Comparison of ENCODE assay signal across 25 cellular contexts in the genomic region with DNA sequence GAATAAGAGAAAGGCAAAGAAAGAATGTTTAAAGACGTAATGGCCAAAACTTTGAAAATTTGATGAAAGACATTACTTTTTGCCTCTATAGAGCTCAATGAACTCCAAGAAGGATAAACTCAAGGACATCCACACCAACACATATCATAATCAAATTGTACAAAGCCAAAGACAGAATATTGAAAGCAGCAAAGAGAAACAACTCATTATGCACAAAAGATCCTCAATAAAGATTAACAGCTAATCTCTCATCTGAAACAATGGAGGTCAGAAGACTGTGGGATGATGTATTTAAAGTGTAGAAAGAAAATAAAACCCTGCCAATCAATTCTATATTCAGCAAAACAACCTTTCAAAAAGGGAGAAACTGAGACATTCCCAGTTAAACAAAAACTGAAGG.
DNase-seq lines count a peak whose midpoint lies in the region; ATAC-seq, FAIRE-seq and TF ChIP-seq lines count a peak whose summit lies in the region.
"Had no signal": no experiment of that assay in that cellular context is flagged by ENCODE, and none has a peak within 500 bp of the region (broad histone marks: within the 10 kb centered on the region; RNA-seq: fewer than 3 reads in every experiment).

No MANE protein-coding gene starts in this region.

- H3K4me3 Mint-ChIP-seq in astrocyte (ENCODE audit: unreplicated experiment): no peak overlapping the region
- H3K4me3 Mint-ChIP-seq in stimulated activated naive B cell treated with anti-CD40 and anti-IgM and Interleukin-4, amounts not matched to agents 10 μg/mL and 1 μg/mL and 100 μg/mL, for 72 hours: no peak overlapping the region
- H3K4me3 Mint-ChIP-seq: CD4-positive, alpha-beta T cell; CD8-positive, alpha-beta T cell had no signal

- TF ChIP-seq RAD21 in HepG2 (CRISPR knock-in tag; IDR thresholded peaks at IDR 0.05) (no peak), H1 (IDR thresholded peaks at IDR 0.05 in 1 of 2, conservative IDR thresholded peaks at IDR 0.05 in 1 of 2; ENCODE audit: low read depth in 2 of 2, low read length in 2 of 2) (no peak)

- no peak overlapping the region for H3K18ac ChIP-seq in H1 (ENCODE audit: extremely low read depth, low read length)

- H2AFZ ChIP-seq in HepG2 (ENCODE audit: low read length) (no peak overlapping the region), astrocyte (ENCODE audit: low read depth, low read length) (no peak overlapping the region), H1 (ENCODE audit: low read length) (no peak overlapping the region)

- no peak for TF ChIP-seq EP300 in HepG2 (IDR thresholded peaks at IDR 0.05; ENCODE audit: low read depth in 2 of 2, low read length in 2 of 2)
- TF ChIP-seq EP300 in HepG2 (CRISPR knock-in tag; IDR thresholded peaks at IDR 0.05; ENCODE audit: borderline replicate concordance): no peak
- no peak for TF ChIP-seq EP300 in H1 (IDR thresholded peaks at IDR 0.05; ENCODE audit: borderline replicate concordance in 1 of 2, low read depth in 2 of 2, low read length in 2 of 2)

- intact Hi-C loops in HepG2 (cut with micrococcal nuclease; ENCODE audit: unreplicated experiment): no loop called here
- intact Hi-C loops in right lobe of liver (cut with DNase I): no loop called here

- ATAC-seq in HepG2 (no peak), right lobe of liver (no peak), GM18861 (IDR thresholded peaks at IDR 0.05; ENCODE audit: unreplicated experiment) (no peak)
- no peak for ATAC-seq in stimulated activated naive B cell treated with anti-CD40 and anti-IgM and Interleukin-4, amounts not matched to agents 10 μg/mL and 1 μg/mL and 100 μg/mL, for 72 hours (replicated peaks)
- ATAC-seq: CD8-positive, alpha-beta T cell; GM12878 had no signal

- no peak overlapping the region for H2BK20ac ChIP-seq in H1 (ENCODE audit: low read length)

- in situ Hi-C loops in HepG2 (cut with HindIII; ENCODE audit: extremely low pct_ligation_motif_present, low pct_unique_long_range_greater_than_20kb): no loop called here

- H3K9ac ChIP-seq in HepG2 (ENCODE audit: insufficient read depth, low read depth, low read length) (no peak overlapping the region), astrocyte (ENCODE audit: low read length) (no peak overlapping the region), H1 (replicated peaks in 1 of 4; ENCODE audit: extremely low read depth in 1 of 4, low read depth in 3 of 4, low read length in 3 of 4) (no peak overlapping the region)
- H3K9ac ChIP-seq: BLaER1 treated with 17β-estradiol and CSF1 and Interleukin-3, amounts not matched to agents 10 nM and 100 nM had no signal

- no peak overlapping the region for H3K14ac ChIP-seq in H1 (ENCODE audit: insufficient read length)

- H3K4me3 ChIP-seq in HepG2 (replicated peaks in 1 of 3; ENCODE audit: insufficient read depth in 1 of 3, low read depth in 2 of 3, low read length in 3 of 3) (no peak overlapping the region), right lobe of liver (no peak overlapping the region), HEK293 (ENCODE audit: low read depth, low read length) (no peak overlapping the region), astrocyte (ENCODE audit: insufficient read depth, low read depth, low read length) (no peak overlapping the region), H1 (ENCODE audit: extremely low read depth in 1 of 4, insufficient read depth in 2 of 4, low read depth in 3 of 4, low read length in 4 of 4) (no peak overlapping the region)
- H3K4me3 ChIP-seq: BLaER1 treated with 17β-estradiol and CSF1 and Interleukin-3, amounts not matched to agents 10 nM and 100 nM; GM12878 had no signal

- no peak overlapping the region for H3K56ac ChIP-seq in H1 (replicated peaks; ENCODE audit: insufficient read length, low read depth, low read length)

- H3K79me2 ChIP-seq in HepG2 (ENCODE audit: insufficient read depth, low read length): no peaks in the 10 kb centered on the region
- no peaks in the 10 kb centered on the region for H3K79me2 ChIP-seq in astrocyte (ENCODE audit: insufficient read depth, low read length)
- H3K79me2 ChIP-seq in H1 (ENCODE audit: control insufficient read depth in 1 of 2, insufficient read depth in 2 of 2, low read length in 2 of 2): no peaks in the 10 kb centered on the region

- no peaks in the 10 kb centered on the region for H3K4me1 Mint-ChIP-seq in astrocyte (ENCODE audit: low read depth, unreplicated experiment)
- no peaks in the 10 kb centered on the region for H3K4me1 Mint-ChIP-seq in stimulated activated naive B cell treated with anti-CD40 and anti-IgM and Interleukin-4, amounts not matched to agents 10 μg/mL and 1 μg/mL and 100 μg/mL, for 72 hours

- no peaks in the 10 kb centered on the region for H3K36me3 Mint-ChIP-seq in astrocyte (ENCODE audit: low read depth, unreplicated experiment)
- peaks cover 0 to 4% of the 10 kb centered on the region in 2 donors for H3K36me3 Mint-ChIP-seq in stimulated activated naive B cell treated with anti-CD40 and anti-IgM and Interleukin-4, amounts not matched to agents 10 μg/mL and 1 μg/mL and 100 μg/mL, for 72 hours
- H3K36me3 Mint-ChIP-seq: CD8-positive, alpha-beta T cell had no signal

- no peak for TF ChIP-seq CTCF in HepG2 (CRISPR knock-in tag; IDR thresholded peaks at IDR 0.05)
- TF ChIP-seq CTCF in right lobe of liver (IDR thresholded peaks at IDR 0.05): no peak
- no peak for TF ChIP-seq CTCF in HEK293 (tag by site-specific recombination; IDR thresholded peaks at IDR 0.05)
- no peak for TF ChIP-seq CTCF in astrocyte (IDR thresholded peaks at IDR 0.05; ENCODE audit: insufficient read depth, low read depth, low read length)
- no peak for TF ChIP-seq CTCF in H1 (IDR thresholded peaks at IDR 0.05; ENCODE audit: control extremely low read depth in 1 of 3, insufficient read depth in 1 of 3, low read depth in 1 of 3, low read length in 3 of 3)

- H3K36me3 ChIP-seq in HepG2 (replicated peaks in 1 of 2; ENCODE audit: control insufficient read depth in 1 of 2, insufficient read depth in 2 of 2, low read length in 2 of 2) (no peaks in the 10 kb centered on the region), right lobe of liver (no peaks in the 10 kb centered on the region), HEK293 (ENCODE audit: control insufficient read depth in 2 of 2, insufficient read depth in 1 of 2, low read length in 2 of 2) (no peaks in the 10 kb centered on the region), astrocyte (ENCODE audit: insufficient read depth, low read length) (no peaks in the 10 kb centered on the region), H1 (ENCODE audit: control insufficient read depth in 2 of 4, insufficient read depth in 4 of 4, low read length in 3 of 4) (no peaks in the 10 kb centered on the region)
- H3K36me3 ChIP-seq: BLaER1 treated with 17β-estradiol and CSF1 and Interleukin-3, amounts not matched to agents 10 nM and 100 nM had no signal

- H2BK15ac ChIP-seq in H1 (ENCODE audit: low read length): no peak overlapping the region

- no peak overlapping the region for H2BK120ac ChIP-seq in H1 (replicated peaks; ENCODE audit: low read depth, low read length)

- H3K4me2 ChIP-seq in HepG2 (ENCODE audit: low read depth, low read length) (no peak overlapping the region), astrocyte (ENCODE audit: low read length) (no peak overlapping the region), H1 (ENCODE audit: insufficient read depth in 1 of 2, low read depth in 2 of 2, low read length in 2 of 2) (no peak overlapping the region)
- H3K4me2 ChIP-seq: BLaER1 treated with 17β-estradiol and CSF1 and Interleukin-3, amounts not matched to agents 10 nM and 100 nM had no signal

- H3K9me3 Mint-ChIP-seq in astrocyte (ENCODE audit: unreplicated experiment): no peaks in the 10 kb centered on the region
- H3K9me3 Mint-ChIP-seq in stimulated activated naive B cell treated with anti-CD40 and anti-IgM and Interleukin-4, amounts not matched to agents 10 μg/mL and 1 μg/mL and 100 μg/mL, for 72 hours: peaks cover 2 to 13% of the 10 kb centered on the region in 2 donors
- H3K9me3 Mint-ChIP-seq: CD4-positive, alpha-beta T cell had no signal

- no peak overlapping the region for H3K23ac ChIP-seq in H1 (ENCODE audit: insufficient read length)

- no peaks in the 10 kb centered on the region for H3K23me2 ChIP-seq in H1 (ENCODE audit: low read depth, low read length)

- FAIRE-seq in HepG2 (lab: Jason Lieb, UNC) (no peak), astrocyte (lab: Jason Lieb, UNC) (peak; percentile 50), H1 (lab: Jason Lieb, UNC) (peak; percentile 55)
- FAIRE-seq: GM12878, GM12892 had no signal

- POLR2A ChIA-PET in HepG2 (lab: Yijun Ruan, JAX) (no interaction called here), HEK293 (lab: Yijun Ruan, JAX) (no interaction called here), H1 (lab: Charles Lee; ENCODE audit: partially characterized antibody) (no interaction called here)

- no peak overlapping the region for H3K4ac ChIP-seq in H1 (replicated peaks; ENCODE audit: insufficient read length, low read depth, low read length)

- CTCF ChIA-PET in HepG2 (lab: Yijun Ruan, JAX; ENCODE audit: low intra/inter-chr PET ratio, low total read pairs): no interaction called here
- CTCF ChIA-PET in HEK293 (lab: Yijun Ruan, JAX): interaction anchor here (0.7 kb wide), 1 partner anchor 13 kb away, joined by 4 read pairs; no protein-coding TSS in a partner anchor
- CTCF ChIA-PET in H1 (lab: Charles Lee; ENCODE audit: partially characterized antibody): interaction anchor here (0.7 kb wide), 1 partner anchor 9 kb away, joined by 3 read pairs; no protein-coding TSS in a partner anchor

- TF ChIP-seq POLR2A in HepG2 (IDR thresholded peaks at IDR 0.05; ENCODE audit: insufficient read depth in 1 of 2, low read depth in 2 of 2, low read length in 2 of 2) (no peak), right lobe of liver (IDR thresholded peaks at IDR 0.05) (no peak), H1 (IDR thresholded peaks at IDR 0.05; ENCODE audit: control extremely low read depth in 1 of 2, low read depth in 2 of 2, low read length in 2 of 2) (no peak)

- no peaks in the 10 kb centered on the region for H3K79me1 ChIP-seq in H1 (ENCODE audit: low read depth, low read length)

- H2BK12ac ChIP-seq in H1 (ENCODE audit: low read depth, low read length): no peak overlapping the region

- no peaks in the 10 kb centered on the region for H3K27me3 Mint-ChIP-seq in astrocyte (ENCODE audit: low read depth, unreplicated experiment)
- peaks cover 0 to 7% of the 10 kb centered on the region in 2 donors for H3K27me3 Mint-ChIP-seq in stimulated activated naive B cell treated with anti-CD40 and anti-IgM and Interleukin-4, amounts not matched to agents 10 μg/mL and 1 μg/mL and 100 μg/mL, for 72 hours
- H3K27me3 Mint-ChIP-seq: CD4-positive, alpha-beta T cell had no signal

- no peak overlapping the region for H3K27ac ChIP-seq in HepG2 (ENCODE audit: extremely low read length, insufficient read depth, low read length)
- H3K27ac ChIP-seq in right lobe of liver: no peak overlapping the region
- no peak overlapping the region for H3K27ac ChIP-seq in HEK293 (ENCODE audit: extremely low read depth, low read depth, low read length)
- no peak overlapping the region for H3K27ac ChIP-seq in astrocyte (ENCODE audit: low read depth, low read length)
- no peak overlapping the region for H3K27ac ChIP-seq in H1 (ENCODE audit: low read depth, low read length)
- H3K27ac ChIP-seq: 22Rv1; BLaER1 treated with 17β-estradiol and CSF1 and Interleukin-3, amounts not matched to agents 10 nM and 100 nM; C4-2B had no signal

- no peak overlapping the region for H4K8ac ChIP-seq in H1 (ENCODE audit: extremely low read depth, insufficient read depth, low read length)

- H3K4me1 ChIP-seq in HepG2 (ENCODE audit: insufficient read depth, low read length) (no peaks in the 10 kb centered on the region), right lobe of liver (no peaks in the 10 kb centered on the region), HEK293 (ENCODE audit: control insufficient read depth, insufficient read depth, low read length) (no peaks in the 10 kb centered on the region), astrocyte (ENCODE audit: insufficient read depth, low read length) (no peaks in the 10 kb centered on the region), H1 (replicated peaks in 1 of 4; ENCODE audit: control insufficient read depth in 3 of 4, insufficient read depth in 4 of 4, low read length in 3 of 4) (no peaks in the 10 kb centered on the region)
- H3K4me1 ChIP-seq: Caco-2 had no signal

- 7% methylated on average over 1 of the region's 1 CpG for WGBS in HepG2 (ENCODE audit: low lambda C conversion rate)
- 70% methylated on average over 1 of the region's 1 CpG for WGBS in right lobe of liver (ENCODE audit: insufficient coverage, low coverage, low lambda C conversion rate, missing lambda C conversion rate)
- WGBS in H1 (ENCODE audit: extremely low coverage in 1 of 2, insufficient coverage in 1 of 2, insufficient read length in 1 of 2, insufficient replicate concordance in 2 of 2, low coverage in 1 of 2, low lambda C conversion rate in 2 of 2, missing lambda C conversion rate in 1 of 2), 2 experiments: 72% methylated on average over 1 of the region's 1 CpG; no CpG with 5 or more reads in 1 of the 2 experiments

- no peak overlapping the region for H3K27ac Mint-ChIP-seq in astrocyte (ENCODE audit: unreplicated experiment)
- no peak overlapping the region for H3K27ac Mint-ChIP-seq in stimulated activated naive B cell treated with anti-CD40 and anti-IgM and Interleukin-4, amounts not matched to agents 10 μg/mL and 1 μg/mL and 100 μg/mL, for 72 hours
- H3K27ac Mint-ChIP-seq: CD4-positive, alpha-beta T cell; CD8-positive, alpha-beta T cell had no signal

- H4K20me1 ChIP-seq in HepG2 (ENCODE audit: insufficient read depth, low read length): no peaks in the 10 kb centered on the region
- H4K20me1 ChIP-seq in astrocyte (ENCODE audit: insufficient read depth, low read length): no peaks in the 10 kb centered on the region
- H4K20me1 ChIP-seq in H1 (replicated peaks in 1 of 2; ENCODE audit: control insufficient read depth in 1 of 2, insufficient read depth in 2 of 2, low read length in 2 of 2): no peaks in the 10 kb centered on the region
- H4K20me1 ChIP-seq: BLaER1 treated with 17β-estradiol and CSF1 and Interleukin-3, amounts not matched to agents 10 nM and 100 nM had no signal

- no peak overlapping the region for H2BK5ac ChIP-seq in H1 (ENCODE audit: low read depth, low read length)

- H3K27me3 ChIP-seq in HepG2 (ENCODE audit: control insufficient read depth in 1 of 2, insufficient read depth in 2 of 2, low read length in 2 of 2): no peaks in the 10 kb centered on the region
- H3K27me3 ChIP-seq in right lobe of liver: no peaks in the 10 kb centered on the region
- H3K27me3 ChIP-seq in astrocyte (ENCODE audit: insufficient read depth, low read length): no peaks in the 10 kb centered on the region
- no peaks in the 10 kb centered on the region for H3K27me3 ChIP-seq in H1 (replicated peaks in 1 of 4; ENCODE audit: control insufficient read depth in 3 of 4, extremely low read depth in 1 of 4, insufficient read depth in 3 of 4, low read length in 3 of 4)

- H3K9me3 ChIP-seq in HepG2 (ENCODE audit: low read length) (no peaks in the 10 kb centered on the region), right lobe of liver (no peaks in the 10 kb centered on the region), HEK293 (ENCODE audit: control insufficient read depth, insufficient read depth, low read depth, low read length) (no peaks in the 10 kb centered on the region), astrocyte (ENCODE audit: insufficient read depth, low read depth, low read length) (no peaks in the 10 kb centered on the region), H1 (ENCODE audit: insufficient read depth in 2 of 2, low read depth in 1 of 2, low read length in 1 of 2) (0 out of 4 replicates have a peak, but pooled peaks cover 0 to 3% of the 10 kb centered on the region in 2 experiments)
- H3K9me3 ChIP-seq: Caco-2 had no signal

- no peak overlapping the region for H4K91ac ChIP-seq in H1 (replicated peaks; ENCODE audit: insufficient read length, low read length)

- H4K5ac ChIP-seq in H1 (ENCODE audit: insufficient read length, low read depth, low read length): no peak overlapping the region

- no peak overlapping the region for H2AK5ac ChIP-seq in H1 (ENCODE audit: low read depth, low read length)

- BruUV-seq in HepG2 (replicated peaks; lab: Mats Ljungman, UMichigan): no TSS peak

- no peak for DNase-seq in HepG2 (ENCODE audit: low spot score)
- DNase-seq in right lobe of liver: no peak
- no peak for DNase-seq in astrocyte (ENCODE audit: low read depth)
- no peak for DNase-seq in H1 (ENCODE audit: low read depth in 1 of 2, low spot score in 2 of 2)
- DNase-seq in stimulated activated naive B cell treated with anti-CD40 and anti-IgM and Interleukin-4, amounts not matched to agents 10 μg/mL and 1 μg/mL and 100 μg/mL, for 72 hours: no peak
- DNase-seq in activated naive CD4-positive, alpha-beta T cell treated with anti-CD3 and anti-CD28 coated beads, Interleukin-2, amount 50 U/mL, for 16 hours: no peak
- DNase-seq: ACHN; Caco-2; Calu3; CD4-positive, alpha-beta T cell; CD8-positive, alpha-beta T cell; DMS 273 treated with DMSO at 0.1 percent for 48 hours; DMS153; DMS53; DMS79; DND-41; EL; GDM1 had no signal
